1 cellular context compared by ENCODE assay signal in the genomic region with DNA sequence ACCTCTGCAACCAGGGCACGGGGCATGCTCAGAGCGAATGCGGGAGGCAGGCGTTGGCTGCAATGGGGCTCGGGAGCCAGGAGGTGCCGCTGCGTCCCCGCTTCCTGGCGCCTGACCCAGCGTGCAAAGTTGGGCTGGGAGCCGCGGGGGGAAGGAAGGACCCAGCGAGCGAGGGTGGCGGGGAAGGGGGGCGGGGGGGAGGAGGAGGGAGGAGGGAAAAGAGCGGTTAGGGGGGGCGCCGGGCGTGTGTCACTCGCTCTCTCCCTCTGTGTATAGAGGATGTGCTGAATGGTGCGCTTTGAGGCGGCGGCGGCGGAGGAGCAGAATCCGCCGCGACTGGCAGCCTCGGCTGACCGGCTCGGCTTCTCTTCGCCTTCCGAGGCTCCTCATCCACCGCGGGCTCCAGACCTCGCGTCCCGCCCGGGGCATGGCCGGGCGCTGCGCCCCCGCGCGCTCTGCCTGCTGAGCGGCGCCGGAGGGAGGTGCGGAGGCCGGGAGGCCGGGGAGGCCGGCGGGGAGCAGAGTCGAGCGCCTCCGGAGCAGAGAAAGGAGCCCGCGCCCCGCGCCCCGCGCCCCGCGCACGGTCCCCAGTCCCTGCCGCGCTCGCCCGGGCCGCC.
TF ChIP-seq lines count a peak whose summit lies in the region.

A gene (plus strand): TSS at position 252 of the 617 bp plus-strand sequence. CDS start 386 bp downstream, outside the sequence.

TF ChIP-seq in SK-N-SH treated with all-trans-retinoic acid at 6 μM for 48 hours, 23 proteins besides CTCF, POLR2A, EP300 and RAD21 (continued from another document):
- TF ChIP-seq, protein P1, sequence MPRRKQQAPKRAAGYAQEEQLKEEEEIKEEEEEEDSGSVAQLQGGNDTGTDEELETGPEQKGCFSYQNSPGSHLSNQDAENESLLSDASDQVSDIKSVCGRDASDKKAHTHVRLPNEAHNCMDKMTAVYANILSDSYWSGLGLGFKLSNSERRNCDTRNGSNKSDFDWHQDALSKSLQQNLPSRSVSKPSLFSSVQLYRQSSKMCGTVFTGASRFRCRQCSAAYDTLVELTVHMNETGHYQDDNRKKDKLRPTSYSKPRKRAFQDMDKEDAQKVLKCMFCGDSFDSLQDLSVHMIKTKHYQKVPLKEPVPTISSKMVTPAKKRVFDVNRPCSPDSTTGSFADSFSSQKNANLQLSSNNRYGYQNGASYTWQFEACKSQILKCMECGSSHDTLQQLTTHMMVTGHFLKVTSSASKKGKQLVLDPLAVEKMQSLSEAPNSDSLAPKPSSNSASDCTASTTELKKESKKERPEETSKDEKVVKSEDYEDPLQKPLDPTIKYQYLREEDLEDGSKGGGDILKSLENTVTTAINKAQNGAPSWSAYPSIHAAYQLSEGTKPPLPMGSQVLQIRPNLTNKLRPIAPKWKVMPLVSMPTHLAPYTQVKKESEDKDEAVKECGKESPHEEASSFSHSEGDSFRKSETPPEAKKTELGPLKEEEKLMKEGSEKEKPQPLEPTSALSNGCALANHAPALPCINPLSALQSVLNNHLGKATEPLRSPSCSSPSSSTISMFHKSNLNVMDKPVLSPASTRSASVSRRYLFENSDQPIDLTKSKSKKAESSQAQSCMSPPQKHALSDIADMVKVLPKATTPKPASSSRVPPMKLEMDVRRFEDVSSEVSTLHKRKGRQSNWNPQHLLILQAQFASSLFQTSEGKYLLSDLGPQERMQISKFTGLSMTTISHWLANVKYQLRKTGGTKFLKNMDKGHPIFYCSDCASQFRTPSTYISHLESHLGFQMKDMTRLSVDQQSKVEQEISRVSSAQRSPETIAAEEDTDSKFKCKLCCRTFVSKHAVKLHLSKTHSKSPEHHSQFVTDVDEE (CRISPR knock-in tag; IDR thresholded peaks at IDR 0.05): no peak
- TF ChIP-seq, protein P2, sequence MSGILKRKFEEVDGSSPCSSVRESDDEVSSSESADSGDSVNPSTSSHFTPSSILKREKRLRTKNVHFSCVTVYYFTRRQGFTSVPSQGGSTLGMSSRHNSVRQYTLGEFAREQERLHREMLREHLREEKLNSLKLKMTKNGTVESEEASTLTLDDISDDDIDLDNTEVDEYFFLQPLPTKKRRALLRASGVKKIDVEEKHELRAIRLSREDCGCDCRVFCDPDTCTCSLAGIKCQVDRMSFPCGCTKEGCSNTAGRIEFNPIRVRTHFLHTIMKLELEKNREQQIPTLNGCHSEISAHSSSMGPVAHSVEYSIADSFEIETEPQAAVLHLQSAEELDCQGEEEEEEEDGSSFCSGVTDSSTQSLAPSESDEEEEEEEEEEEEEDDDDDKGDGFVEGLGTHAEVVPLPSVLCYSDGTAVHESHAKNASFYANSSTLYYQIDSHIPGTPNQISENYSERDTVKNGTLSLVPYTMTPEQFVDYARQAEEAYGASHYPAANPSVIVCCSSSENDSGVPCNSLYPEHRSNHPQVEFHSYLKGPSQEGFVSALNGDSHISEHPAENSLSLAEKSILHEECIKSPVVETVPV (CRISPR knock-in tag; IDR thresholded peaks at IDR 0.05): no peak
- TF ChIP-seq, protein P3, sequence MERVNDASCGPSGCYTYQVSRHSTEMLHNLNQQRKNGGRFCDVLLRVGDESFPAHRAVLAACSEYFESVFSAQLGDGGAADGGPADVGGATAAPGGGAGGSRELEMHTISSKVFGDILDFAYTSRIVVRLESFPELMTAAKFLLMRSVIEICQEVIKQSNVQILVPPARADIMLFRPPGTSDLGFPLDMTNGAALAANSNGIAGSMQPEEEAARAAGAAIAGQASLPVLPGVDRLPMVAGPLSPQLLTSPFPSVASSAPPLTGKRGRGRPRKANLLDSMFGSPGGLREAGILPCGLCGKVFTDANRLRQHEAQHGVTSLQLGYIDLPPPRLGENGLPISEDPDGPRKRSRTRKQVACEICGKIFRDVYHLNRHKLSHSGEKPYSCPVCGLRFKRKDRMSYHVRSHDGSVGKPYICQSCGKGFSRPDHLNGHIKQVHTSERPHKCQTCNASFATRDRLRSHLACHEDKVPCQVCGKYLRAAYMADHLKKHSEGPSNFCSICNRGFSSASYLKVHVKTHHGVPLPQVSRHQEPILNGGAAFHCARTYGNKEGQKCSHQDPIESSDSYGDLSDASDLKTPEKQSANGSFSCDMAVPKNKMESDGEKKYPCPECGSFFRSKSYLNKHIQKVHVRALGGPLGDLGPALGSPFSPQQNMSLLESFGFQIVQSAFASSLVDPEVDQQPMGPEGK (CRISPR knock-in tag; IDR thresholded peaks at IDR 0.05; ENCODE audit: borderline replicate concordance): no peak
- no peak for TF ChIP-seq ZC3H10 (CRISPR knock-in tag; IDR thresholded peaks at IDR 0.05)
- no peak for TF ChIP-seq ZFP30 (CRISPR knock-in tag; IDR thresholded peaks at IDR 0.05)
- no peak for TF ChIP-seq ZNF70 (CRISPR knock-in tag; IDR thresholded peaks at IDR 0.05)
- no peak for TF ChIP-seq BACH2 (CRISPR knock-in tag; IDR thresholded peaks at IDR 0.05; ENCODE audit: borderline replicate concordance)
- TF ChIP-seq, protein P4, sequence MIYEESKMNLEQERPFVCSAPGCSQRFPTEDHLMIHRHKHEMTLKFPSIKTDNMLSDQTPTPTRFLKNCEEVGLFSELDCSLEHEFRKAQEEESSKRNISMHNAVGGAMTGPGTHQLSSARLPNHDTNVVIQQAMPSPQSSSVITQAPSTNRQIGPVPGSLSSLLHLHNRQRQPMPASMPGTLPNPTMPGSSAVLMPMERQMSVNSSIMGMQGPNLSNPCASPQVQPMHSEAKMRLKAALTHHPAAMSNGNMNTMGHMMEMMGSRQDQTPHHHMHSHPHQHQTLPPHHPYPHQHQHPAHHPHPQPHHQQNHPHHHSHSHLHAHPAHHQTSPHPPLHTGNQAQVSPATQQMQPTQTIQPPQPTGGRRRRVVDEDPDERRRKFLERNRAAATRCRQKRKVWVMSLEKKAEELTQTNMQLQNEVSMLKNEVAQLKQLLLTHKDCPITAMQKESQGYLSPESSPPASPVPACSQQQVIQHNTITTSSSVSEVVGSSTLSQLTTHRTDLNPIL (CRISPR knock-in tag; IDR thresholded peaks at IDR 0.05; ENCODE audit: low read depth): no peak
